2 cellular contexts compared by ENCODE assay signal in genomic region chr11:20010861-20011225, GRCh38.
TF ChIP-seq lines count a peak whose summit lies in the region.

No MANE protein-coding gene starts in this region.

TF ChIP-seq in A549, 52 proteins besides CTCF, POLR2A, EP300 and RAD21 (continued from another document):
- TF ChIP-seq ELK1 (IDR thresholded peaks at IDR 0.05; ENCODE audit: low read depth, low read length), result no peak
- TF ChIP-seq ZC3H11A (IDR thresholded peaks at IDR 0.05), result no peak
- no peak for TF ChIP-seq BCL3 (IDR thresholded peaks at IDR 0.05)
- no peak for TF ChIP-seq POLR2AphosphoS2 (conservative IDR thresholded peaks at IDR 0.05; ENCODE audit: low read length)
- no peak for TF ChIP-seq HOXA7 (CRISPR knock-in tag; IDR thresholded peaks at IDR 0.05)
- no peak for TF ChIP-seq MAFK (IDR thresholded peaks at IDR 0.05; ENCODE audit: partially characterized antibody)
- no peak for TF ChIP-seq KDM5A (IDR thresholded peaks at IDR 0.05)
- no peak for TF ChIP-seq CEBPB (IDR thresholded peaks at IDR 0.05)
- TF ChIP-seq HMGXB4 (CRISPR knock-in tag; IDR thresholded peaks at IDR 0.05; ENCODE audit: borderline replicate concordance), result no peak
- no peak for TF ChIP-seq ZNF302 (CRISPR knock-in tag; IDR thresholded peaks at IDR 0.05)

TF ChIP-seq in liver, 16 proteins besides CTCF, POLR2A, EP300 and RAD21 (continued from another document):
- no peak for TF ChIP-seq ZBTB33 (IDR thresholded peaks at IDR 0.05)
- no peak for TF ChIP-seq GABPA (IDR thresholded peaks at IDR 0.05 in 1 of 2, conservative IDR thresholded peaks at IDR 0.05 in 1 of 2)
- no peak for TF ChIP-seq YY1 (IDR thresholded peaks at IDR 0.05)
